Comparison of ENCODE assay signal across 14 cellular contexts in genomic region chr12:53414756-53415417, GRCh38. TPM values are rescaled to one million over a fixed set of nuclear protein-coding genes. Genes with fewer than 3 reads are reported as not detected.
A peak's percentile ranks its signal among the peaks of the same experiment; 100 is the strongest.
DNase-seq lines count a peak whose midpoint lies in the region; ATAC-seq and TF ChIP-seq lines count a peak whose summit lies in the region.
"Had no signal": no experiment of that assay in that cellular context is flagged by ENCODE, and none has a peak within 500 bp of the region (broad histone marks: within the 10 kb centered on the region; RNA-seq: fewer than 3 reads in every experiment).

No MANE protein-coding gene starts in this region.

- no peak overlapping the region for H3K4ac ChIP-seq in H9 (ENCODE audit: low read depth, low read length)

- no peak overlapping the region for H3K18ac ChIP-seq in H9 (ENCODE audit: insufficient read length, low read depth, low read length)

- no peaks in the 10 kb centered on the region for H3K9me3 ChIP-seq in H9 (ENCODE audit: control insufficient read depth, low read depth, low read length)
- H3K9me3 ChIP-seq in adrenal gland (replicated peaks in 1 of 3): no peaks in the 10 kb centered on the region
- H3K9me3 ChIP-seq: ovary had no signal

- no peak overlapping the region for H4K5ac ChIP-seq in H9 (ENCODE audit: insufficient read length, low read depth, low read length)

- intact Hi-C loops in adrenal gland (cut with DNase I): no loop called here

- no CpG with 5 or more reads among the region's 3 CpGs for WGBS in H9 (ENCODE audit: extremely low coverage, insufficient read length, low lambda C conversion rate)
- WGBS in adrenal gland, 4 donors: 12 to 18% (median 14%) methylated on average over 3 of the region's 3 CpGs

- H3K56ac ChIP-seq in H9 (ENCODE audit: insufficient read length, low read depth, low read length): no peak overlapping the region

- no peak overlapping the region for H3K4me2 ChIP-seq in H9 (ENCODE audit: insufficient read depth, insufficient read length, low read length)

- H2BK20ac ChIP-seq in H9 (ENCODE audit: low read depth, low read length, poor library complexity, severe bottlenecking): no peak overlapping the region

- H3K36me3 Mint-ChIP-seq in H9 (ENCODE audit: insufficient read depth in 1 of 3, low read depth in 3 of 3): peaks cover 9 to 30% (median 29%) of the 10 kb centered on the region in 3 experiments; a peak in 6 of 7 replicates
- H3K36me3 Mint-ChIP-seq in activated T-cell treated with anti-CD3 and anti-CD28 coated beads, Interleukin-2, amount 50 U/mL, for 4 hours (ENCODE audit: insufficient read depth): peaks cover 20% of the 10 kb centered on the region

- H3K27me3 Mint-ChIP-seq in H9 (ENCODE audit: low read depth): peaks cover 2% of the 10 kb centered on the region; the same call in 1 of the 2 replicates
- no peaks in the 10 kb centered on the region for H3K27me3 Mint-ChIP-seq in activated T-cell treated with anti-CD3 and anti-CD28 coated beads, Interleukin-2, amount 50 U/mL, for 4 hours (ENCODE audit: low read depth)

- no peak for TF ChIP-seq CTCF in 22Rv1 (IDR thresholded peaks at IDR 0.05)
- TF ChIP-seq CTCF in H9 (conservative IDR thresholded peaks at IDR 0.05): no peak
- no peak for TF ChIP-seq CTCF in adrenal gland (IDR thresholded peaks at IDR 0.05)

- no peak overlapping the region for H2AFZ ChIP-seq in H9 (ENCODE audit: low read length)

- no peaks in the 10 kb centered on the region; the same call in 1 of the 2 replicates for H3K4me1 ChIP-seq in H9 (ENCODE audit: insufficient read depth, low read length)
- H3K4me1 ChIP-seq in adrenal gland (replicated peaks in 1 of 2): peaks cover 0 to 40% of the 10 kb centered on the region in 2 donors

- no peak for ATAC-seq in activated T-cell treated with anti-CD3 and anti-CD28 coated beads, Interleukin-2, amount 50 U/mL, for 4 hours
- ATAC-seq: activated naive CD4-positive, alpha-beta T cell treated with anti-CD3 and anti-CD28 coated beads, Interleukin-2, amount 50 U/mL, for 72 hours had no signal

- H2BK12ac ChIP-seq in H9 (ENCODE audit: insufficient read length, low read depth, low read length): no peak overlapping the region

- H3K23me2 ChIP-seq in H9 (ENCODE audit: insufficient read length, low read depth, low read length, poor library complexity, severe bottlenecking): no peaks in the 10 kb centered on the region

- no peak overlapping the region for H2BK120ac ChIP-seq in H9 (ENCODE audit: low read depth, low read length, poor library complexity, severe bottlenecking)

- no peak overlapping the region for H3K14ac ChIP-seq in H9 (ENCODE audit: insufficient read depth, low read length)

- peaks cover 20% of the 10 kb centered on the region in 2 experiments for H3K4me1 Mint-ChIP-seq in H9
- peaks cover 49% of the 10 kb centered on the region for H3K4me1 Mint-ChIP-seq in activated T-cell treated with anti-CD3 and anti-CD28 coated beads, Interleukin-2, amount 50 U/mL, for 4 hours (ENCODE audit: low read depth)

- H3K27ac ChIP-seq in 22Rv1 (peak overlapping the region; percentile 42), H9 (ENCODE audit: insufficient read length, low read depth, low read length) (no peak overlapping the region), adrenal gland (peak overlapping the region in 3 of 5 donors; percentile 21 to 59 (median 31))

- H3K79me2 ChIP-seq in H9 (ENCODE audit: insufficient read depth, low read length): no peaks in the 10 kb centered on the region

- no peak overlapping the region for H4K8ac ChIP-seq in H9 (replicated peaks; ENCODE audit: insufficient read length, low read depth, low read length)

- no peaks in the 10 kb centered on the region for H4K20me1 ChIP-seq in H9 (ENCODE audit: control insufficient read depth, insufficient read depth, insufficient read length)

- peaks cover 0 to 25% of the 10 kb centered on the region in 2 donors for H3K36me3 ChIP-seq in adrenal gland (replicated peaks in 1 of 2)

- peak overlapping the region in 2 of 3 experiments; percentile 47 to 60; a peak in 4 of 7 replicates for H3K27ac Mint-ChIP-seq in H9

- no peak overlapping the region for H2BK5ac ChIP-seq in H9 (ENCODE audit: insufficient read length, low read length)

- no peak overlapping the region for H3K9ac ChIP-seq in H9 (ENCODE audit: extremely low read depth, insufficient read length, low read length)

- H3K27me3 ChIP-seq in H9 (ENCODE audit: insufficient read depth, low read length): no peaks in the 10 kb centered on the region
- no peaks in the 10 kb centered on the region for H3K27me3 ChIP-seq in adrenal gland
- H3K27me3 ChIP-seq: ovary had no signal

- no peak overlapping the region for H3K4me3 ChIP-seq in adrenal gland
- H3K4me3 ChIP-seq: ovary had no signal

- H2BK15ac ChIP-seq in H9 (ENCODE audit: low read depth, low read length): no peak overlapping the region

- H3K23ac ChIP-seq in H9 (ENCODE audit: insufficient read length, low read depth, low read length): no peak overlapping the region

- no peak for TF ChIP-seq POLR2A in adrenal gland (IDR thresholded peaks at IDR 0.05)

- no peaks in the 10 kb centered on the region for H3K9me3 Mint-ChIP-seq in H9
- no peaks in the 10 kb centered on the region for H3K9me3 Mint-ChIP-seq in activated T-cell treated with anti-CD3 and anti-CD28 coated beads, Interleukin-2, amount 50 U/mL, for 4 hours
- H3K9me3 Mint-ChIP-seq: activated naive CD4-positive, alpha-beta T cell treated with anti-CD3 and anti-CD28 coated beads, Interleukin-2, amount 50 U/mL, for 72 hours had no signal

- no peak overlapping the region for H2AK5ac ChIP-seq in H9 (ENCODE audit: insufficient read length, low read length)

- DNase-seq in H9 (no peak), adrenal gland (peak in 3 of 7 donors; percentile 39 to 47 (median 44)), mesenteric fat pad (ENCODE audit: low spot score) (peak; percentile 1), NCI-H446 (lab: John Stamatoyannopoulos, UW) (no peak)
- no peak for DNase-seq in stimulated activated CD8-positive, alpha-beta memory T cell treated with anti-CD3 and anti-CD28 coated beads, Interleukin-4, amount 100 ng/mL, for 48 hours
- DNase-seq in activated effector memory CD4-positive, alpha-beta T cell treated with anti-CD3 and anti-CD28 coated beads, Interleukin-2, amount 50 U/mL, for 16 hours: no peak
- no peak for DNase-seq in activated T-cell treated with anti-CD3 and anti-CD28 coated beads, Interleukin-2, amount 50 U/mL, for 4 hours
- DNase-seq: activated CD4-positive, alpha-beta T cell treated with anti-CD3 and anti-CD28 coated beads, Interleukin-2, amount 50 U/mL, for 48 hours; glutamatergic neuron; KBM-7; NCI-H187 had no signal

- H3T11ph ChIP-seq in H9 (ENCODE audit: low read length): no peak overlapping the region

- no peaks in the 10 kb centered on the region for H3K79me1 ChIP-seq in H9 (ENCODE audit: insufficient read depth, low read depth, low read length, poor library complexity, severe bottlenecking)

- H4K91ac ChIP-seq in H9 (ENCODE audit: insufficient read length, low read depth, low read length): no peak overlapping the region

- no peak overlapping the region for H3K4me3 Mint-ChIP-seq in H9
- H3K4me3 Mint-ChIP-seq in activated T-cell treated with anti-CD3 and anti-CD28 coated beads, Interleukin-2, amount 50 U/mL, for 4 hours: no peak overlapping the region

RNA-seq across cellular contexts. Expression of gene AMHR2, which starts 8.8 kb away (rescaled TPM):
- total RNA-seq in H9 (2021) (not detected in 2 replicates), adrenal gland (100 to 1,000 TPM in 1 of 8 donors, 10 to 100 TPM in 7; 26.7 to 104 (median 74.2) TPM), mesenteric fat pad (not detected)
- polyA plus RNA-seq in adrenal gland: 10 to 100 TPM; 19.8 to 41.2 (median 26.6) TPM
- total RNA-seq in activated T-cell treated with anti-CD3 and anti-CD28 coated beads, Interleukin-2, amount 50 U/mL, for 4 hours: not detected

RNA-seq across cellular contexts. Expression of gene PRR13, which starts 26.6 kb away (rescaled TPM):
- 144 and 147 TPM in 2 replicates for total RNA-seq in H9 (2021)
- total RNA-seq in adrenal gland: 100 to 1,000 TPM in 6 of 8 donors, 10 to 100 TPM in 2; 68.2 to 233 (median 154) TPM
- polyA plus RNA-seq in adrenal gland: 100 to 1,000 TPM; 127 to 407 (median 130) TPM
- 119 TPM for total RNA-seq in mesenteric fat pad
- 100 to 1,000 TPM; 269 to 284 (median 284) TPM for total RNA-seq in activated T-cell treated with anti-CD3 and anti-CD28 coated beads, Interleukin-2, amount 50 U/mL, for 4 hours

RNA-seq across cellular contexts. Expression of gene SP1, which starts 34.9 kb away (rescaled TPM):
- 76.4 and 76.8 TPM in 2 replicates for total RNA-seq in H9 (2021)
- total RNA-seq in adrenal gland: 10 to 100 TPM; 34.9 to 90.0 (median 61.7) TPM
- polyA plus RNA-seq in adrenal gland: 10 to 100 TPM; 16.3 to 48.8 (median 18.3) TPM
- 60.5 TPM for total RNA-seq in mesenteric fat pad
- 10 to 100 TPM; 61.9 to 64.6 (median 63.5) TPM for total RNA-seq in activated T-cell treated with anti-CD3 and anti-CD28 coated beads, Interleukin-2, amount 50 U/mL, for 4 hours

RNA-seq across cellular contexts. Expression of gene PCBP2, which starts 37.0 kb away (rescaled TPM):
- total RNA-seq in H9 (2021) (1,184 and 1,207 TPM in 2 replicates), adrenal gland (1,000 to 10,000 TPM in 2 of 8 donors, 100 to 1,000 TPM in 6; 300 to 1,158 (median 628) TPM), mesenteric fat pad (722 TPM)
- polyA plus RNA-seq in adrenal gland: 100 to 1,000 TPM; 521 to 757 (median 545) TPM
- total RNA-seq in activated T-cell treated with anti-CD3 and anti-CD28 coated beads, Interleukin-2, amount 50 U/mL, for 4 hours: 1,000 to 10,000 TPM; 1,031 to 1,084 (median 1,084) TPM

Comparison
In these comparisons a context has a peak if more than half of its experiments do, and no peak if none do; other contexts are left out.
1. RNA of gene AMHR2, which starts 8.8 kb away (total RNA-seq): 26.7 to 104 TPM in adrenal gland; not detected in H9, not detected in activated T-cell treated with anti-CD3 and anti-CD28 coated beads, Interleukin-2, amount 50 U/mL, for 4 hours and not detected in mesenteric fat pad (single experiment); every median in the first group is over 10 times any median in the second.